In the genomic region with DNA sequence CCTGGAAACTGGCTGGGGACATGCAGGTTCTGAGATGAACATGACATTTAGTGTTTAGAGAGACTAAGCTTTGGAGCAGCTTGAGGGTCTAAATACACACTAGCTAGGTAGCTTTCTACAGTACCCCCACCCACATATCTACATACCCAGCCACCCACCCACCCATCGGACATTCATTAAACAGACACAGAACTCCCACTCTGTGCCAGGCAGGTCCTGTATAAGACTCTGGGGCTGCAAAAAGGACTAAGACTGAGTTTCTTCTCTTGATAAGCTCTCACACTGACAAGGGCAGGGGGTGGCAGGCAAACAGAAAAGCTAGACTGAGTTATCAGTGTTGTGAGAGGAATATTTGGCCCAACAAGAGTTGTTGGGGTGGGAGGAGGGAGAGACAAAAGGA, we compare ENCODE assay signal across 9 cellular contexts. TPM values are rescaled to one million over a fixed set of nuclear protein-coding genes. Genes with fewer than 3 reads are reported as not detected.
A peak's percentile ranks its signal among the peaks of the same experiment; 100 is the strongest.
DNase-seq lines count a peak whose midpoint lies in the region; ATAC-seq and TF ChIP-seq lines count a peak whose summit lies in the region.
"Had no signal": no experiment of that assay in that cellular context is flagged by ENCODE, and none has a peak within 500 bp of the region (broad histone marks: within the 10 kb centered on the region; RNA-seq: fewer than 3 reads in every experiment).

No MANE protein-coding gene starts in this region.

- H3K9me3 Mint-ChIP-seq in immature natural killer cell: no peaks in the 10 kb centered on the region
- no peaks in the 10 kb centered on the region for H3K9me3 Mint-ChIP-seq in stimulated activated naive B cell treated with anti-CD40 and anti-IgM and Interleukin-4, amounts not matched to agents 10 μg/mL and 1 μg/mL and 100 μg/mL, for 72 hours

- TF ChIP-seq CTCF in Loucy (conservative IDR thresholded peaks at IDR 0.05; ENCODE audit: low read length) (no peak), adrenal gland (IDR thresholded peaks at IDR 0.05) (no peak)

- peaks cover 69% of the 10 kb centered on the region for H4K20me1 ChIP-seq in Loucy (ENCODE audit: insufficient read depth, low read length, poor library complexity, severe bottlenecking)

- no peaks in the 10 kb centered on the region for H3F3A ChIP-seq in Loucy (ENCODE audit: low read depth)

- 64 to 100% (median 92%) methylated on average over 1 of the region's 1 CpG for WGBS in adrenal gland, 4 donors

- H2AFZ ChIP-seq in Loucy (ENCODE audit: low read length): no peak overlapping the region

- TF ChIP-seq POLR2A in adrenal gland (IDR thresholded peaks at IDR 0.05): no peak

- peak overlapping the region; percentile 97 for H3K4me2 ChIP-seq in Loucy (ENCODE audit: low read depth, low read length, poor library complexity, severe bottlenecking)

- H3K9me2 ChIP-seq in Loucy (replicated peaks; ENCODE audit: low read depth, low read length): no peaks in the 10 kb centered on the region

- H3K9me3 ChIP-seq in Loucy (ENCODE audit: insufficient read depth, low read depth, low read length): no peaks in the 10 kb centered on the region
- no peaks in the 10 kb centered on the region for H3K9me3 ChIP-seq in adrenal gland (replicated peaks in 1 of 3)

- peaks cover 98% of the 10 kb centered on the region for H3K79me2 ChIP-seq in Loucy (ENCODE audit: insufficient read depth, low read length)

- H3K4me1 Mint-ChIP-seq in immature natural killer cell: peaks cover 81 to 89% of the 10 kb centered on the region in 2 donors
- H3K4me1 Mint-ChIP-seq in stimulated activated naive B cell treated with anti-CD40 and anti-IgM and Interleukin-4, amounts not matched to agents 10 μg/mL and 1 μg/mL and 100 μg/mL, for 72 hours: peaks cover 54 to 74% of the 10 kb centered on the region in 2 donors

- H3K27me3 ChIP-seq in Loucy (ENCODE audit: insufficient read depth, low read length, poor library complexity, severe bottlenecking): no peaks in the 10 kb centered on the region
- no peaks in the 10 kb centered on the region for H3K27me3 ChIP-seq in adrenal gland

- peaks cover 38% of the 10 kb centered on the region for H3K4me1 ChIP-seq in Loucy (ENCODE audit: insufficient read depth, low read length, poor library complexity, severe bottlenecking)
- H3K4me1 ChIP-seq in adrenal gland (replicated peaks in 1 of 2): peaks cover 45 to 67% of the 10 kb centered on the region in 2 donors

- H3K27me3 Mint-ChIP-seq in immature natural killer cell (ENCODE audit: low read depth in 3 of 3): peaks cover 3 to 10% (median 4%) of the 10 kb centered on the region in 3 donors
- H3K27me3 Mint-ChIP-seq in stimulated activated naive B cell treated with anti-CD40 and anti-IgM and Interleukin-4, amounts not matched to agents 10 μg/mL and 1 μg/mL and 100 μg/mL, for 72 hours: no peaks in the 10 kb centered on the region

- DNase-seq in adrenal gland: no peak
- DNase-seq in immature natural killer cell: no peak
- no peak for DNase-seq in stimulated activated naive B cell treated with anti-CD40 and anti-IgM and Interleukin-4, amounts not matched to agents 10 μg/mL and 1 μg/mL and 100 μg/mL, for 72 hours
- DNase-seq in SIG-M5 (lab: John Stamatoyannopoulos, UW): no peak
- no peak for DNase-seq in NCI-H345 treated with DMSO at 0.1 percent for 48 hours (lab: John Stamatoyannopoulos, UW; ENCODE audit: unreplicated experiment)
- no peak for DNase-seq in 8988T
- DNase-seq: NCI-H1436 treated with DMSO at 0.1 percent for 48 hours had no signal

- peak overlapping the region; percentile 73 to 85 (median 75) for H3K4me3 Mint-ChIP-seq in immature natural killer cell
- peak overlapping the region in 1 of 2 donors; percentile 87 for H3K4me3 Mint-ChIP-seq in stimulated activated naive B cell treated with anti-CD40 and anti-IgM and Interleukin-4, amounts not matched to agents 10 μg/mL and 1 μg/mL and 100 μg/mL, for 72 hours

- ATAC-seq in stimulated activated naive B cell treated with anti-CD40 and anti-IgM and Interleukin-4, amounts not matched to agents 10 μg/mL and 1 μg/mL and 100 μg/mL, for 72 hours (replicated peaks): no peak
- ATAC-seq in GM19395 (IDR thresholded peaks at IDR 0.05; ENCODE audit: unreplicated experiment): no peak

- peaks cover 6% of the 10 kb centered on the region; the same call in 1 of the 2 replicates for H3K36me3 ChIP-seq in Loucy (ENCODE audit: insufficient read depth, low read length)
- peaks cover 0 to 6% of the 10 kb centered on the region in 2 donors for H3K36me3 ChIP-seq in adrenal gland (replicated peaks in 1 of 2)

- H3K4me3 ChIP-seq in Loucy (ENCODE audit: low read length, poor library complexity, severe bottlenecking): no peak overlapping the region
- H3K4me3 ChIP-seq in adrenal gland: no peak overlapping the region

- H3K27ac Mint-ChIP-seq in immature natural killer cell: peak overlapping the region; percentile 89 to 99 (median 97)
- peak overlapping the region; percentile 98 for H3K27ac Mint-ChIP-seq in stimulated activated naive B cell treated with anti-CD40 and anti-IgM and Interleukin-4, amounts not matched to agents 10 μg/mL and 1 μg/mL and 100 μg/mL, for 72 hours

- peaks cover 5 to 8% (median 8%) of the 10 kb centered on the region in 3 donors for H3K36me3 Mint-ChIP-seq in immature natural killer cell
- H3K36me3 Mint-ChIP-seq in stimulated activated naive B cell treated with anti-CD40 and anti-IgM and Interleukin-4, amounts not matched to agents 10 μg/mL and 1 μg/mL and 100 μg/mL, for 72 hours: peaks cover 22 to 39% of the 10 kb centered on the region in 2 donors

- H3K27ac ChIP-seq in adrenal gland: peak overlapping the region in 3 of 5 donors; percentile 28 to 78 (median 76)

- intact Hi-C loops in adrenal gland (cut with DNase I): no loop called here

- H3K9ac ChIP-seq in Loucy (ENCODE audit: low read depth, low read length, poor library complexity, severe bottlenecking): peak overlapping the region; percentile 86

RNA-seq across cellular contexts. Expression of gene MAP7D1, which starts 6.7 kb away (rescaled TPM):
- 100 to 1,000 TPM in 1 of 8 donors, 10 to 100 TPM in 7; 60.2 to 121 (median 76.8) TPM for total RNA-seq in adrenal gland
- polyA plus RNA-seq in adrenal gland (10 to 100 TPM; 39.7 to 79.9 (median 47.2) TPM), immature natural killer cell (10 to 100 TPM; 12.4 to 41.9 (median 17.9) TPM)

RNA-seq across cellular contexts. Expression of gene TRAPPC3, which starts 13.4 kb away (rescaled TPM):
- total RNA-seq in adrenal gland: 100 to 1,000 TPM in 6 of 8 donors, 10 to 100 TPM in 2; 74.6 to 182 (median 133) TPM
- polyA plus RNA-seq in adrenal gland (100 to 1,000 TPM in 1 of 3 donors, 10 to 100 TPM in 2; 54.0 to 106 (median 65.1) TPM), immature natural killer cell (100 to 1,000 TPM; 113 to 219 (median 129) TPM)

RNA-seq across cellular contexts. Expression of gene COL8A2, which starts 37.7 kb away (rescaled TPM):
- 1 to 10 TPM in 6 of 8 donors, under 1 TPM in 2; 0.74 to 6.6 (median 2.8) TPM for total RNA-seq in adrenal gland
- polyA plus RNA-seq in adrenal gland (1 to 10 TPM in 2 of 3 donors, under 1 TPM in 1; 0.66 to 2.3 (median 1.2) TPM), immature natural killer cell (under 1 TPM in 1 of 3 donors, not detected in 2; 0.12 TPM)
